ENCODE assay signal across 14 cellular contexts in the genomic region with DNA sequence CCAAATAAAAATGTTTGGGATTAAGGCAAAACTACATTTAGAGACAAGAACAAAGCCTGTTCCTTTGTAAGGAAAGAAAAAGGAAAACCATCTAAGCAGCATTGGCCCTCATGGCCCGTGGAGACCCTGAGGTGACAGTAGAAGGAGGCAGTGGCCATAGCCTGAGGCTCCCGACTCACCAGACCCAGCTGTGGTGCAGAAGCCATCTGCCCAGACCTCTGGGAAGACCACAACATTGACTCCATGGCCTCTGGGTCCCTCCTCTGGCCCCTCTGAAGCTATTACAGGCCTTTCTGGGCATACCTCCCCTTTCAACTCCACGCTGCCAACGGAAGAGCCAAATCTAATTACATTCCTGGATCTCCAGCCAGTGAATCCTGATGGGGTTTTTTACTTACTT. TPM values are rescaled to one million over a fixed set of nuclear protein-coding genes. Genes with fewer than 3 reads are reported as not detected.
DNase-seq lines count a peak whose midpoint lies in the region; TF ChIP-seq lines count a peak whose summit lies in the region.
"Had no signal": no experiment of that assay in that cellular context is flagged by ENCODE, and none has a peak within 500 bp of the region (broad histone marks: within the 10 kb centered on the region; RNA-seq: fewer than 3 reads in every experiment).

No MANE protein-coding gene starts in this region.

- no peaks in the 10 kb centered on the region for H3K9me3 ChIP-seq in WERI-Rb-1 (ENCODE audit: severe bottlenecking)
- no peaks in the 10 kb centered on the region for H3K9me3 ChIP-seq in Peyer's patch

- H3K4me3 ChIP-seq in WERI-Rb-1 (ENCODE audit: low read depth, low read length) (no peak overlapping the region), Peyer's patch (no peak overlapping the region)

- TF ChIP-seq POLR2A in Peyer's patch (IDR thresholded peaks at IDR 0.05), result no peak

- peak; percentile 57 for DNase-seq in GM10266 (ENCODE audit: extremely low spot score)
- DNase-seq in M059J (ENCODE audit: low read depth), result peak; percentile 6
- peak; percentile 39 for DNase-seq in WERI-Rb-1
- peak; percentile 72 for DNase-seq in myocyte (ENCODE audit: low read depth)
- DNase-seq in KBM-7, result no peak
- no peak for DNase-seq in H4 (ENCODE audit: low spot score)
- no peak for DNase-seq in Peyer's patch
- DNase-seq: activated CD4-positive, alpha-beta T cell treated with anti-CD3 and anti-CD28 coated beads for 1 hour; activated effector memory CD4-positive, alpha-beta T cell treated with anti-CD3 and anti-CD28 coated beads, Interleukin-2, amount 50 U/mL, for 16 hours; CD4-positive, alpha-beta memory T cell; NCI-H226; SHP77 treated with DMSO at 0.1 percent for 48 hours had no signal

- H3K27ac ChIP-seq in WERI-Rb-1 (no peak overlapping the region), Peyer's patch (no peak overlapping the region)

- H3K27me3 ChIP-seq in WERI-Rb-1 (ENCODE audit: insufficient read depth, low read depth, severe bottlenecking) (no peaks in the 10 kb centered on the region), Peyer's patch (no peaks in the 10 kb centered on the region)

- TF ChIP-seq CTCF in GM10266 (IDR thresholded peaks at IDR 0.05; ENCODE audit: control insufficient read depth, insufficient read depth, low read depth, missing control alignments) (peak; percentile 38), WERI-Rb-1 (IDR thresholded peaks at IDR 0.05; ENCODE audit: low read depth, low read length) (peak; percentile 53), Peyer's patch (IDR thresholded peaks at IDR 0.05) (peak in 1 of 6 experiments; percentile 9)

- in situ Hi-C loops in KBM-7 (cut with MboI; ENCODE audit: low pct_unique_long_range_greater_than_20kb, low sequenced_read_pairs), result loop anchor here (25.0 kb wide), 1 partner anchor 90 kb away; no protein-coding TSS in a partner anchor

- no peaks in the 10 kb centered on the region for H3K36me3 ChIP-seq in WERI-Rb-1
- no peaks in the 10 kb centered on the region for H3K36me3 ChIP-seq in Peyer's patch

- no peaks in the 10 kb centered on the region for H3K4me1 ChIP-seq in Peyer's patch

RNA-seq across cellular contexts. Expression of a gene that starts 6.4 kb away (rescaled TPM):
- not detected in 2 replicates for total RNA-seq in M059J (2014; rRNA removed; shearing (Covaris generic))
- not detected in 2 replicates for total RNA-seq in myocyte
- polyA plus RNA-seq in myocyte (2012), result not detected
- 1.9 and 3.6 TPM in 2 replicates for total RNA-seq in H4 (2014; rRNA removed; shearing (Covaris generic))
- not detected for total RNA-seq in Peyer's patch
- total RNA-seq: CD4-positive, alpha-beta memory T cell; endothelial cell of umbilical vein; mononuclear cell had no signal
- polyA plus RNA-seq: CD4-positive, alpha-beta memory T cell had no signal

RNA-seq across cellular contexts. Expression of a gene that starts 32.6 kb away (rescaled TPM):
- not detected in 2 replicates for total RNA-seq in M059J (2014; rRNA removed; shearing (Covaris generic))
- total RNA-seq in myocyte (not detected in 2 replicates), Peyer's patch (not detected)
- not detected for polyA plus RNA-seq in myocyte (2012)
- total RNA-seq in H4 (2014; rRNA removed; shearing (Covaris generic)), result 0.06 and 0.18 TPM in 2 replicates
- total RNA-seq: CD4-positive, alpha-beta memory T cell had no signal
- polyA plus RNA-seq: CD4-positive, alpha-beta memory T cell; endothelial cell of umbilical vein had no signal

RNA-seq across cellular contexts. Expression of a gene that starts 44.1 kb away (rescaled TPM):
- total RNA-seq in M059J (2014; rRNA removed; shearing (Covaris generic)), result 3.1 and 3.7 TPM in 2 replicates
- 3.6 and 7.3 TPM in 2 replicates for total RNA-seq in myocyte
- 1.4 TPM for polyA plus RNA-seq in myocyte (2012)
- 0.68 and 2.4 TPM in 2 replicates for total RNA-seq in H4 (2014; rRNA removed; shearing (Covaris generic))
- under 1 TPM in 3 of 4 donors, not detected in 1; 0.47 to 0.80 (median 0.70) TPM for total RNA-seq in Peyer's patch

Comparison
In these comparisons a context has a peak if more than half of its experiments do, and no peak if none do; other contexts are left out.
1. DNase-seq: peak in GM10266 (single experiment), M059J (single experiment), WERI-Rb-1 (single experiment) and myocyte (single experiment); none in KBM-7 (single experiment), H4 (single experiment) and Peyer's patch (0 of 3).